Comparison of ENCODE assay signal across 31 cellular contexts in genomic region chr17:46176975-46177374, GRCh38. TPM values are rescaled to one million over a fixed set of nuclear protein-coding genes. Genes with fewer than 3 reads are reported as not detected.
A peak's percentile ranks its signal among the peaks of the same experiment; 100 is the strongest.
DNase-seq lines count a peak whose midpoint lies in the region; ATAC-seq and TF ChIP-seq lines count a peak whose summit lies in the region.
"Had no signal": no experiment of that assay in that cellular context is flagged by ENCODE, and none has a peak within 500 bp of the region (broad histone marks: within the 10 kb centered on the region; RNA-seq: fewer than 3 reads in every experiment).

No MANE protein-coding gene starts in this region.

- no peaks in the 10 kb centered on the region for H3K27me3 ChIP-seq in rectal smooth muscle tissue (ENCODE audit: control insufficient read depth, insufficient read depth, low read length)
- H3K27me3 ChIP-seq: dorsolateral prefrontal cortex, foreskin keratinocyte, ovary, thyroid gland had no signal

- DNase-seq in NCI-H2171 treated with DMSO at 0.1 percent for 48 hours (lab: John Stamatoyannopoulos, UW) (peak; percentile 13), NCI-H2171 (lab: John Stamatoyannopoulos, UW) (no peak), NCI-H69 (lab: John Stamatoyannopoulos, UW) (peak; percentile 29), endothelial cell (ENCODE audit: low spot score) (no peak), A172 (ENCODE audit: low spot score) (no peak), OCI-LY7 (ENCODE audit: low spot score) (no peak)
- DNase-seq: 8988T; activated CD4-positive, alpha-beta T cell treated with anti-CD3 and anti-CD28 coated beads, Interleukin-2, amount 50 U/mL, for 4 hours; cerebellar nuclear complex; DMS79 treated with DMSO at 0.1 percent for 48 hours; dorsolateral prefrontal cortex; foreskin keratinocyte; GM23248; Kasumi-1; left cardiac atrium; mesenchymal stem cell; naive B cell; NCI-H1048; NCI-H1930; NCI-H446; ovary; SHP77; stimulated activated CD4-positive, alpha-beta T cell treated with anti-CD3 and anti-CD28 coated beads, Interleukin-15, amount 100 ng/mL, for 24 hours; stimulated activated naive CD8-positive, alpha-beta T cell treated with anti-CD3 and anti-CD28 coated beads, Interleukin-15, amount 100 ng/mL, for 72 hours; T-helper 9 cell; thyroid gland had no signal

- H3K79me2 ChIP-seq in OCI-LY7 (ENCODE audit: insufficient read depth, low read depth, low read length), result peaks cover 100% of the 10 kb centered on the region

- peaks cover 25% of the 10 kb centered on the region for H3K4me1 ChIP-seq in rectal smooth muscle tissue (ENCODE audit: control insufficient read depth, insufficient read depth, low read length)
- H3K4me1 ChIP-seq in OCI-LY7 (ENCODE audit: insufficient read depth, low read length, poor library complexity, severe bottlenecking), result peaks cover 35% of the 10 kb centered on the region

- H3K36me3 ChIP-seq in rectal smooth muscle tissue (ENCODE audit: control insufficient read depth, insufficient read depth, low read length) (no peaks in the 10 kb centered on the region), OCI-LY7 (ENCODE audit: insufficient read depth, low read length) (peaks cover 38% of the 10 kb centered on the region)
- H3K36me3 ChIP-seq: ovary, thyroid gland had no signal

- H3K27ac ChIP-seq in rectal smooth muscle tissue (ENCODE audit: low read depth, low read length), result no peak overlapping the region
- H3K27ac ChIP-seq in OCI-LY7 (ENCODE audit: low read depth, low read length, poor library complexity, severe bottlenecking), result no peak overlapping the region
- H3K27ac ChIP-seq: dorsolateral prefrontal cortex, foreskin keratinocyte, GM23248, ovary, thyroid gland had no signal

- intact Hi-C loops in OCI-LY7 (cut with micrococcal nuclease; ENCODE audit: unreplicated experiment), result no loop called here

- BruUV-seq in OCI-LY7 (replicated peaks; lab: Mats Ljungman, UMichigan), result no TSS peak

- no peaks in the 10 kb centered on the region for H3K9me3 Mint-ChIP-seq in endothelial cell (ENCODE audit: unreplicated experiment)
- H3K9me3 Mint-ChIP-seq: activated T-helper 2 cell treated with anti-CD3 and anti-CD28 coated beads, Interferon-gamma antibody, Interleukin-2, Interleukin-4, amounts not matched to agents 10 μg/mL and 5 μg/mL and 100 μg/mL, durations not matched to agents 14 hours and 24 hours and 36 hours; naive B cell; stimulated activated naive CD8-positive, alpha-beta T cell treated with anti-CD3 and anti-CD28 coated beads, Interleukin-15, amount 100 ng/mL, for 72 hours had no signal

- no peak for TF ChIP-seq CTCF in endothelial cell (IDR thresholded peaks at IDR 0.05; ENCODE audit: unreplicated experiment)
- no peak for TF ChIP-seq CTCF in OCI-LY7 (conservative IDR thresholded peaks at IDR 0.05; ENCODE audit: low read length)

- CTCF ChIA-PET in OCI-LY7 (lab: Charles Lee; ENCODE audit: unreplicated experiment), result no interaction called here

- H3K27me3 Mint-ChIP-seq in endothelial cell (ENCODE audit: unreplicated experiment), result peaks cover 5% of the 10 kb centered on the region
- H3K27me3 Mint-ChIP-seq: B cell; naive B cell; stimulated activated naive CD8-positive, alpha-beta T cell treated with anti-CD3 and anti-CD28 coated beads, Interleukin-15, amount 100 ng/mL, for 72 hours had no signal

- H3K4me3 ChIP-seq in rectal smooth muscle tissue (ENCODE audit: low read length), result peak overlapping the region; percentile 1
- H3K4me3 ChIP-seq in OCI-LY7 (ENCODE audit: low read depth, low read length, poor library complexity, severe bottlenecking), result no peak overlapping the region
- H3K4me3 ChIP-seq: dorsolateral prefrontal cortex, GM23248, ovary, thyroid gland had no signal

- POLR2A ChIA-PET in OCI-LY7 (lab: Charles Lee), result interaction anchor here (2.2 kb wide), 1 partner anchor 20 kb away, joined by 5 read pairs; no protein-coding TSS in a partner anchor

- peak overlapping the region; percentile 67 for H3K27ac Mint-ChIP-seq in endothelial cell (ENCODE audit: unreplicated experiment)
- H3K27ac Mint-ChIP-seq: activated T-helper 2 cell treated with anti-CD3 and anti-CD28 coated beads, Interferon-gamma antibody, Interleukin-2, Interleukin-4, amounts not matched to agents 10 μg/mL and 5 μg/mL and 100 μg/mL, durations not matched to agents 14 hours and 24 hours and 36 hours; B cell had no signal

- H3K4me3 Mint-ChIP-seq in endothelial cell (ENCODE audit: unreplicated experiment), result no peak overlapping the region
- H3K4me3 Mint-ChIP-seq: B cell had no signal

- peaks cover 70% of the 10 kb centered on the region for H3K4me1 Mint-ChIP-seq in endothelial cell (ENCODE audit: unreplicated experiment)

- H3K36me3 Mint-ChIP-seq in endothelial cell (ENCODE audit: low read depth, unreplicated experiment), result peaks cover under 1% of the 10 kb centered on the region

- no peaks in the 10 kb centered on the region for H3K9me2 ChIP-seq in OCI-LY7 (ENCODE audit: insufficient read depth, low read length)

- ATAC-seq in HG03097 (IDR thresholded peaks at IDR 0.05; ENCODE audit: low FRiP score, unreplicated experiment), result no peak
- ATAC-seq: foreskin keratinocyte; left cardiac atrium; sciatic nerve; stimulated activated naive CD8-positive, alpha-beta T cell treated with anti-CD3 and anti-CD28 coated beads, Interleukin-15, amount 100 ng/mL, for 72 hours had no signal

- no peak overlapping the region for H3K9ac ChIP-seq in rectal smooth muscle tissue (ENCODE audit: low read length)
- H3K9ac ChIP-seq: GM23248 had no signal

- H3K9me3 ChIP-seq in OCI-LY7 (ENCODE audit: low read length), result no peaks in the 10 kb centered on the region
- H3K9me3 ChIP-seq: ovary, thyroid gland had no signal

- no peak overlapping the region for H2AFZ ChIP-seq in OCI-LY7 (ENCODE audit: low read length)
- H2AFZ ChIP-seq: GM23248 had no signal

- H3K4me2 ChIP-seq in OCI-LY7 (ENCODE audit: low read length), result no peak overlapping the region

- peaks cover 56% of the 10 kb centered on the region for H4K20me1 ChIP-seq in OCI-LY7 (ENCODE audit: insufficient read depth, low read length)

RNA-seq across cellular contexts. Expression of gene KANSL1, which starts 16.3 kb away (rescaled TPM):
- 154 TPM for total RNA-seq in endothelial cell (ENCODE audit: unreplicated experiment)
- total RNA-seq in A172 (2014; rRNA removed; shearing (Covaris generic)), result 21.6 and 24.9 TPM in 2 replicates
- total RNA-seq in OCI-LY7 (2014; rRNA removed; shearing (Covaris generic)), result 92.1 and 96.9 TPM in 2 replicates
- 129 and 130 TPM in 2 replicates for total RNA-seq in OCI-LY7 (2022)

Comparison
In these comparisons a context has a peak if more than half of its experiments do, and no peak if none do; other contexts are left out.
1. DNase-seq: peak in NCI-H2171 treated with DMSO at 0.1 percent for 48 hours (single experiment) and NCI-H69 (single experiment); none in NCI-H2171 (single experiment), endothelial cell (single experiment), A172 (single experiment) and OCI-LY7 (single experiment).